ENCODE assay signal across 8 cellular contexts in the genomic region with DNA sequence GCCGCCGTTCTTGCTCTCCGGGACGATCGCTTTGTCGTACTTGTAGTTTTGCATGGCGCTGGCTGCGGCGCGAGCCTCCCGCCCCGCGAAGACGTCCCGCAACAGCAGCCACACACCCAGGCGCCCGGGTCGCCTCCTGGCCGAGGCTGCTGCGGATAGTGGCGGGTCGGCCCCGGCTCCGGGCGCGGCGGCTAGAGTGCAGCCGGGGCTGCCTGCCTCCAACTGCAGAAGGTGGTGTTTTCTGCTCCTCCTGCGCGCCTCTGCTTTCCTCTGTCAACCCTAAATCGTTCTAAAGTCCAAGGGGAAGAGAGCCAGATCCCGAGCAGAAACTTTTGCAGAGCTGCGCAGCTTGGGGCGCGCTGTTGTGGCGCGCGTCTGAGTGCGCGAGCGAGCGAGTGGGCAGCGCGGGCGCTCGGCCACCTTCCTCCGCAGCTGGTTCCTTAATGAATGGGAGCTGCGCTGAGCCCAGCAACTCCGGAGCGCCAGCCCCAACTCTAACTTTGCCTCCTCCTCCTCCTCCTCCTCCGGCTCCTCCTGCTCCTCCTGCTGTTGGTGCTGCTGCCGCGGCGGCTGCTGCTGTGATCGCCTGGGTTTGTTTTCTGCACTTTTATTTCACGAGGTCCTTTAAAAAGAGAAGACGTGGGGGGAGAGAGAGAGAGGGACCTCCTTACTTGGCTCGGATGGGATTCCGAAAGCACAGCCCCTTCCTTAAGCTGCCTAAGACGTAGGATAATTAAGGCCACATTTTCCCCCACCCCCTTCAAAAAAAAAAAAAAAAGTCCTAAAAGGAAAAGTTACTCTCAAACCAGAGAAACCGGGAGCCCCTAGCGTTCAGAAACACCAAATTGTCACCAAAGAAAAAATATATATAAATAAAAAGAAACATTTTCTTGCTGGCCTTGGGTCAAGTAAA. TPM values are rescaled to one million over a fixed set of nuclear protein-coding genes. Genes with fewer than 3 reads are reported as not detected.
DNase-seq lines count a peak whose midpoint lies in the region; ATAC-seq and TF ChIP-seq lines count a peak whose summit lies in the region.

A gene (minus strand): TSS at position 601 of the 913 bp plus-strand sequence. CDS start 547 bp downstream, at position 54.

- H3K4me3 Mint-ChIP-seq in activated naive CD8-positive, alpha-beta T cell treated with anti-CD3 and anti-CD28 coated beads, Interleukin-2, amount 10 ng/mL, durations not matched to agents 7 days and 5 days: peak within 1 kb of the TSS; percentile 84

- no peaks in the 10 kb centered on the region for H4K20me1 ChIP-seq in neural cell (ENCODE audit: insufficient read depth)

- H3K9me3 ChIP-seq in neural cell (ENCODE audit: low read length): no peaks in the 10 kb centered on the region

- peak; percentile 30 for ATAC-seq in activated naive CD8-positive, alpha-beta T cell treated with anti-CD3 and anti-CD28 coated beads, Interleukin-2, amount 10 ng/mL, durations not matched to agents 7 days and 5 days (ENCODE audit: low read depth)
- no peak for ATAC-seq in HG02623 (IDR thresholded peaks at IDR 0.05; ENCODE audit: unreplicated experiment)

- no peak within 1 kb of the TSS for H3K27ac Mint-ChIP-seq in activated naive CD8-positive, alpha-beta T cell treated with anti-CD3 and anti-CD28 coated beads, Interleukin-2, amount 10 ng/mL, durations not matched to agents 7 days and 5 days

- H3K9me3 Mint-ChIP-seq in activated naive CD8-positive, alpha-beta T cell treated with anti-CD3 and anti-CD28 coated beads, Interleukin-2, amount 10 ng/mL, durations not matched to agents 7 days and 5 days: no peaks in the 10 kb centered on the region

- peak; percentile 41 for TF ChIP-seq RAD21 in neural cell (conservative IDR thresholded peaks at IDR 0.05)

- peak within 1 kb of the TSS; percentile 82 for H3K4me2 ChIP-seq in neural cell (ENCODE audit: low read length)

- TF ChIP-seq CTCF in neural cell (IDR thresholded peaks at IDR 0.05; ENCODE audit: poor library complexity, severe bottlenecking): peak; percentile 57

- H3K4me3 ChIP-seq in neural cell (ENCODE audit: low read length): peak within 1 kb of the TSS; percentile 87

- no peak for TF ChIP-seq EP300 in neural cell (conservative IDR thresholded peaks at IDR 0.05; ENCODE audit: poor library complexity, severe bottlenecking)

- H3K27ac ChIP-seq in neural cell (ENCODE audit: low read length): no peak within 1 kb of the TSS

- POLR2A ChIA-PET in activated naive CD8-positive, alpha-beta T cell treated with anti-CD3 and anti-CD28 coated beads, Interleukin-2, amount 10 ng/mL, durations not matched to agents 7 days and 5 days (lab: Charles Lee): no interaction called here

- H3K36me3 Mint-ChIP-seq in activated naive CD8-positive, alpha-beta T cell treated with anti-CD3 and anti-CD28 coated beads, Interleukin-2, amount 10 ng/mL, durations not matched to agents 7 days and 5 days: no peaks in the 10 kb centered on the region

- H3K9ac ChIP-seq in neural cell (ENCODE audit: low read length): peak within 1 kb of the TSS; percentile 56

- H3K36me3 ChIP-seq in neural cell (ENCODE audit: insufficient read depth, low read length): no peaks in the 10 kb centered on the region

- no peak within 1 kb of the TSS for H2AFZ ChIP-seq in neural cell (ENCODE audit: low read depth, low read length)

- no peaks in the 10 kb centered on the region for H3K27me3 ChIP-seq in neural cell (ENCODE audit: insufficient read depth, low read depth, low read length)

- H3K9me2 ChIP-seq in neural cell (ENCODE audit: insufficient read depth, low read length): no peaks in the 10 kb centered on the region

- H3K4me1 Mint-ChIP-seq in activated naive CD8-positive, alpha-beta T cell treated with anti-CD3 and anti-CD28 coated beads, Interleukin-2, amount 10 ng/mL, durations not matched to agents 7 days and 5 days: peaks cover 9% of the 10 kb centered on the region

- DNase-seq in COLO829 (ENCODE audit: low spot score): peak; percentile 83
- peak; percentile 72 for DNase-seq in GOT3 (lab: John Stamatoyannopoulos, UW)
- peak; percentile 81 for DNase-seq in NCI-H446 treated with DMSO at 0.1 percent for 48 hours (lab: John Stamatoyannopoulos, UW)
- DNase-seq in activated naive CD8-positive, alpha-beta T cell treated with anti-CD3 and anti-CD28 coated beads, Interleukin-2, amount 10 ng/mL, durations not matched to agents 7 days and 5 days: peak; percentile 38
- peak; percentile 82 for DNase-seq in glomerular endothelial cell (ENCODE audit: extremely low read depth, low read depth, low spot score)
- no peak for DNase-seq in activated effector memory CD4-positive, alpha-beta T cell treated with Interleukin-2 at 50 U/mL for 16 hours

- no peaks in the 10 kb centered on the region for H3F3A ChIP-seq in neural cell (ENCODE audit: insufficient read depth, low read length, poor library complexity, severe bottlenecking)

- peaks cover 39% of the 10 kb centered on the region for H3K79me2 ChIP-seq in neural cell (replicated peaks; ENCODE audit: insufficient read depth, low read length)

- peaks cover 51% of the 10 kb centered on the region for H3K27me3 Mint-ChIP-seq in activated naive CD8-positive, alpha-beta T cell treated with anti-CD3 and anti-CD28 coated beads, Interleukin-2, amount 10 ng/mL, durations not matched to agents 7 days and 5 days

TF ChIP-seq in neural cell, 6 proteins besides CTCF, POLR2A, EP300 and RAD21:
- TF ChIP-seq MXI1 (conservative IDR thresholded peaks at IDR 0.05; ENCODE audit: poor library complexity, severe bottlenecking): no peak
- TF ChIP-seq, protein P1, sequence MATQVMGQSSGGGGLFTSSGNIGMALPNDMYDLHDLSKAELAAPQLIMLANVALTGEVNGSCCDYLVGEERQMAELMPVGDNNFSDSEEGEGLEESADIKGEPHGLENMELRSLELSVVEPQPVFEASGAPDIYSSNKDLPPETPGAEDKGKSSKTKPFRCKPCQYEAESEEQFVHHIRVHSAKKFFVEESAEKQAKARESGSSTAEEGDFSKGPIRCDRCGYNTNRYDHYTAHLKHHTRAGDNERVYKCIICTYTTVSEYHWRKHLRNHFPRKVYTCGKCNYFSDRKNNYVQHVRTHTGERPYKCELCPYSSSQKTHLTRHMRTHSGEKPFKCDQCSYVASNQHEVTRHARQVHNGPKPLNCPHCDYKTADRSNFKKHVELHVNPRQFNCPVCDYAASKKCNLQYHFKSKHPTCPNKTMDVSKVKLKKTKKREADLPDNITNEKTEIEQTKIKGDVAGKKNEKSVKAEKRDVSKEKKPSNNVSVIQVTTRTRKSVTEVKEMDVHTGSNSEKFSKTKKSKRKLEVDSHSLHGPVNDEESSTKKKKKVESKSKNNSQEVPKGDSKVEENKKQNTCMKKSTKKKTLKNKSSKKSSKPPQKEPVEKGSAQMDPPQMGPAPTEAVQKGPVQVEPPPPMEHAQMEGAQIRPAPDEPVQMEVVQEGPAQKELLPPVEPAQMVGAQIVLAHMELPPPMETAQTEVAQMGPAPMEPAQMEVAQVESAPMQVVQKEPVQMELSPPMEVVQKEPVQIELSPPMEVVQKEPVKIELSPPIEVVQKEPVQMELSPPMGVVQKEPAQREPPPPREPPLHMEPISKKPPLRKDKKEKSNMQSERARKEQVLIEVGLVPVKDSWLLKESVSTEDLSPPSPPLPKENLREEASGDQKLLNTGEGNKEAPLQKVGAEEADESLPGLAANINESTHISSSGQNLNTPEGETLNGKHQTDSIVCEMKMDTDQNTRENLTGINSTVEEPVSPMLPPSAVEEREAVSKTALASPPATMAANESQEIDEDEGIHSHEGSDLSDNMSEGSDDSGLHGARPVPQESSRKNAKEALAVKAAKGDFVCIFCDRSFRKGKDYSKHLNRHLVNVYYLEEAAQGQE (IDR thresholded peaks at IDR 0.05; ENCODE audit: borderline replicate concordance): no peak
- no peak for TF ChIP-seq EZH2 (IDR thresholded peaks at IDR 0.05; ENCODE audit: borderline replicate concordance, insufficient read depth, low read length, poor library complexity, severe bottlenecking)
- peak; percentile 59 for TF ChIP-seq SMC3 (conservative IDR thresholded peaks at IDR 0.05; ENCODE audit: poor library complexity)

RNA-seq across cellular contexts. Expression of the gene that starts here (rescaled TPM):
- under 1 TPM; 0.48 to 0.50 TPM for total RNA-seq in activated naive CD8-positive, alpha-beta T cell treated with anti-CD3 and anti-CD28 coated beads, Interleukin-2, amount 10 ng/mL, durations not matched to agents 7 days and 5 days
- total RNA-seq in glomerular endothelial cell: 16.5 and 20.4 TPM in 2 replicates
- polyA plus RNA-seq in neural cell: 1.9 and 2.1 TPM in 2 replicates
- 4.4 and 5.1 TPM in 2 replicates for polyA minus RNA-seq in neural cell

Comparison
In these comparisons a context has a peak if more than half of its experiments do, and no peak if none do; other contexts are left out.
1. RNA of the gene that starts here (total RNA-seq): 16.5 to 20.4 TPM in glomerular endothelial cell; 0.48 to 0.50 TPM in activated naive CD8-positive, alpha-beta T cell treated with anti-CD3 and anti-CD28 coated beads, Interleukin-2, amount 10 ng/mL, durations not matched to agents 7 days and 5 days; every median in the first group is over 10 times any median in the second.
2. Peak in DNase-seq and ATAC-seq in activated naive CD8-positive, alpha-beta T cell treated with anti-CD3 and anti-CD28 coated beads, Interleukin-2, amount 10 ng/mL, durations not matched to agents 7 days and 5 days; RNA of the gene not detected or under 1 TPM.